8 cellular contexts compared by ENCODE assay signal in the genomic region with DNA sequence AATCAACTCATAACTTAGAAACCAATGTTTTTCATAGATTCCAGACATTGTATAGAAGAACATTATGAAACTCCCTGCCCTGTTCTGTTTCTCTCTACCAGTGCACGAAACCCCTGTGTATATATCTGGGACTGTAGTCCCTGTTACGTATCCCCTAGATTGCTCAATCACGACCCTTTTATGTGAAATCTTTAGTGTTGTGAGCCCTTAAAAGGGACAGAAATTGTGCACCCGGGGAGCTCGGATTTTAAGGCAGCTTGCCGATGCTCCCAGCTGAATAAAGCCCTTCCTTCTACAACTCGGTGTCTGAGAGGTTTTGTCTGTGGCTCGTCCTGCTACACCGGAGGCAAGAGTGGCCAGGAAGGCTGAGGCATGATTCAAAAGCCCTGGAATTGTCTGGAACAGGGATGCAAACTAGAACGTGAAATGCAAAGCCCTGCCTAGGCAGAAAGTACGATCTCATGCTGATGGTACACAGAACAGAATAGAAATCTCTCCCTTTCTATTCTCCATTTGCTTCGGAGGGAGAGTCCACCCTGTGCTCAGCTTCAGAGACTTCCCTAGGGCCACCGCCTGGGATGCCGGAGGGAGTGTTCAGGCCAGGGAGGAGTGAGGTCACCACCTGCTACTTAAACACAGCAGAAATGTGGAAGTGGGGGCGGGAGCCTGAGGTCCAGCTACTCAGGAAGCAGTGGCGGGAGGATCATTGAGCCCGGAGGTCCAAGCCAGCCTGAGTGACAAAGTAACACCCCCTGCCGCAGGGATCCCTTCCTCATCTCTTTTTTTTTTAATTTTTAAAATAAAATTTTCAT. TPM values are rescaled to one million over a fixed set of nuclear protein-coding genes. Genes with fewer than 3 reads are reported as not detected.
DNase-seq lines count a peak whose midpoint lies in the region; ATAC-seq and TF ChIP-seq lines count a peak whose summit lies in the region.

No MANE protein-coding gene starts in this region.

- ATAC-seq in PC-3 (peak; percentile 54), GM21515 (IDR thresholded peaks at IDR 0.05; ENCODE audit: unreplicated experiment) (no peak), GM18858 (IDR thresholded peaks at IDR 0.05; ENCODE audit: unreplicated experiment) (no peak)

- intact Hi-C loops in PC-3 (cut with micrococcal nuclease) = loop anchor here (2.0 to 5.0 kb wide), 3 partner anchors 19 to 187 kb away; a partner anchor contains a TSS

- peaks cover 17% of the 10 kb centered on the region for H3K36me3 ChIP-seq in PC-3 (ENCODE audit: low read depth, low read length)
- peaks cover 5% of the 10 kb centered on the region for H3K36me3 ChIP-seq in effector memory CD4-positive, alpha-beta T cell (ENCODE audit: control insufficient read depth, insufficient read depth, low read length)

- H3K9me3 ChIP-seq in PC-3 (ENCODE audit: low read length) (no peaks in the 10 kb centered on the region), mononuclear cell (ENCODE audit: low read depth, low read length) (no peaks in the 10 kb centered on the region)
- H3K9me3 ChIP-seq in effector memory CD4-positive, alpha-beta T cell (ENCODE audit: control insufficient read depth, low read length) = no peaks in the 10 kb centered on the region

- H3K4me1 ChIP-seq in PC-3 (ENCODE audit: insufficient read depth, low read length) (peaks cover 14% of the 10 kb centered on the region), mononuclear cell (ENCODE audit: insufficient read depth, low read length) (peaks cover 28% of the 10 kb centered on the region)
- H3K4me1 ChIP-seq in effector memory CD4-positive, alpha-beta T cell (ENCODE audit: control insufficient read depth, insufficient read depth, low read length, poor library complexity, severe bottlenecking) = no peaks in the 10 kb centered on the region

- H4K20me1 ChIP-seq in PC-3 (ENCODE audit: low read length) = no peaks in the 10 kb centered on the region

- POLR2A ChIA-PET in PC-3 (lab: Charles Lee; ENCODE audit: unreplicated experiment) = no interaction called here

- H3K9ac ChIP-seq in PC-3 (ENCODE audit: low read length) = peak overlapping the region; percentile 23; the same call in 1 of the 2 replicates

- no peaks in the 10 kb centered on the region for H3K27me3 ChIP-seq in PC-3 (ENCODE audit: low read length)
- no peaks in the 10 kb centered on the region for H3K27me3 ChIP-seq in effector memory CD4-positive, alpha-beta T cell (replicated peaks; ENCODE audit: control insufficient read depth, insufficient read depth, low read length, poor library complexity, severe bottlenecking)
- H3K27me3 ChIP-seq in mononuclear cell (ENCODE audit: insufficient read depth, low read length) = no peaks in the 10 kb centered on the region

- H2AFZ ChIP-seq in PC-3 (ENCODE audit: low read length) = peak overlapping the region; percentile 77

- H3K4me3 ChIP-seq in PC-3 (ENCODE audit: low read length) (peak overlapping the region; percentile 74), mononuclear cell (ENCODE audit: low read length) (peak overlapping the region; percentile 91)
- peak overlapping the region; percentile 62 for H3K4me3 ChIP-seq in effector memory CD4-positive, alpha-beta T cell (ENCODE audit: insufficient read depth, low read depth, low read length, poor library complexity, severe bottlenecking)

- CTCF ChIA-PET in PC-3 (lab: Charles Lee) = no interaction called here

- H3K4me2 ChIP-seq in PC-3 (ENCODE audit: low read length) = peak overlapping the region; percentile 84

- BruUV-seq in PC-3 (replicated peaks; lab: Mats Ljungman, UMichigan) = TSS peak; percentile 91

- no peaks in the 10 kb centered on the region for H3K9me2 ChIP-seq in PC-3 (replicated peaks; ENCODE audit: low read length)

- H3F3A ChIP-seq in PC-3 (ENCODE audit: low read length, unreplicated experiment) = no peaks in the 10 kb centered on the region

- no peak for TF ChIP-seq CTCF in PC-3 (conservative IDR thresholded peaks at IDR 0.05; ENCODE audit: low read depth, low read length)

- DNase-seq in GM03348 (ENCODE audit: low spot score) (peak; percentile 21), PC-3 (peak; percentile 59), NCI-H82 (lab: John Stamatoyannopoulos, UW) (no peak), NCI-H526 treated with DMSO at 0.1 percent for 48 hours (lab: John Stamatoyannopoulos, UW) (no peak)
- DNase-seq in effector memory CD4-positive, alpha-beta T cell = no peak

- peak overlapping the region; percentile 24; the same call in 1 of the 2 replicates for H3K27ac ChIP-seq in PC-3 (ENCODE audit: low read length)
- H3K27ac ChIP-seq in effector memory CD4-positive, alpha-beta T cell (ENCODE audit: insufficient read depth, low read length, poor library complexity, severe bottlenecking) = no peak overlapping the region

- peaks cover 12% of the 10 kb centered on the region for H3K79me2 ChIP-seq in PC-3 (ENCODE audit: low read length)

RNA-seq across cellular contexts. Expression of a gene that starts 0.8 kb away (rescaled TPM):
- total RNA-seq in PC-3 (2014; rRNA removed) = 5.2 and 5.4 TPM in 2 replicates
- 3.8 TPM for total RNA-seq in mononuclear cell

RNA-seq across cellular contexts. Expression of a gene that starts 26.6 kb away (rescaled TPM):
- 7.7 and 10.6 TPM in 2 replicates for total RNA-seq in PC-3 (2014; rRNA removed)
- total RNA-seq in mononuclear cell = not detected

RNA-seq across cellular contexts. Expression of a gene that starts 38.7 kb away (rescaled TPM):
- 7.6 and 10.2 TPM in 2 replicates for total RNA-seq in PC-3 (2014; rRNA removed)
- total RNA-seq in mononuclear cell = 11.0 TPM

Comparison
In these comparisons a context has a peak if more than half of its experiments do, and no peak if none do; other contexts are left out.
1. DNase-seq: peak in GM03348 (single experiment) and PC-3 (single experiment); none in effector memory CD4-positive, alpha-beta T cell (0 of 3), NCI-H82 (single experiment) and NCI-H526 treated with DMSO at 0.1 percent for 48 hours (single experiment).
2. Peak in every context shown above with its lines, with median percentiles within 50 percentile points of each other: H3K4me3 ChIP-seq.